ENCODE assay signal across 12 cellular contexts in genomic region chr9:93666279-93666784, GRCh38.
"Had no signal": no experiment of that assay in that cellular context is flagged by ENCODE, and none has a peak within 500 bp of the region (broad histone marks: within the 10 kb centered on the region; RNA-seq: fewer than 3 reads in every experiment).

No MANE protein-coding gene starts in this region.

- ATAC-seq: right cardiac atrium; stimulated activated effector memory CD8-positive, alpha-beta T cell treated with anti-CD3 and anti-CD28 coated beads, Interleukin-12 subunit alpha, Interleukin-12 subunit beta, amount 100 ng/mL, for 72 hours had no signal

- H3K4me1 ChIP-seq: esophagus muscularis mucosa, SJSA1, thyroid gland had no signal

- DNase-seq: activated CD4-positive, alpha-beta T cell treated with anti-CD3 and anti-CD28 coated beads, Interleukin-2, amount 50 U/mL, for 1 hour; amniotic stem cell; brain microvascular endothelial cell; cerebellar nuclear complex; T1000 had no signal

- H3K4me3 ChIP-seq: esophagus muscularis mucosa, SJSA1, smooth muscle cell, thyroid gland had no signal

- H3K9me3 ChIP-seq: esophagus muscularis mucosa, SJSA1, thyroid gland had no signal

- H3K4me1 Mint-ChIP-seq: activated naive CD4-positive, alpha-beta T cell treated with anti-CD3 and anti-CD28 coated beads, Interleukin-2, amount 50 U/mL, for 24 hours had no signal

- H3K36me3 ChIP-seq: brain microvascular endothelial cell had no signal

- H3K27ac Mint-ChIP-seq: activated naive CD4-positive, alpha-beta T cell treated with anti-CD3 and anti-CD28 coated beads, Interleukin-2, amount 50 U/mL, for 24 hours had no signal

- H3K27ac ChIP-seq: brain microvascular endothelial cell, esophagus muscularis mucosa, SJSA1, thyroid gland had no signal

- H3K4me3 Mint-ChIP-seq: activated naive CD4-positive, alpha-beta T cell treated with anti-CD3 and anti-CD28 coated beads, Interleukin-2, amount 50 U/mL, for 24 hours; stimulated activated effector memory CD8-positive, alpha-beta T cell treated with anti-CD3 and anti-CD28 coated beads, Interleukin-12 subunit alpha, Interleukin-12 subunit beta, amount 100 ng/mL, for 72 hours had no signal

- H3K27me3 ChIP-seq: brain microvascular endothelial cell, esophagus muscularis mucosa, SJSA1, thyroid gland had no signal

- H3K27me3 Mint-ChIP-seq: activated naive CD4-positive, alpha-beta T cell treated with anti-CD3 and anti-CD28 coated beads, Interleukin-2, amount 50 U/mL, for 24 hours had no signal

- H3K9me3 Mint-ChIP-seq: activated naive CD4-positive, alpha-beta T cell treated with anti-CD3 and anti-CD28 coated beads, Interleukin-2, amount 50 U/mL, for 24 hours; stimulated activated effector memory CD8-positive, alpha-beta T cell treated with anti-CD3 and anti-CD28 coated beads, Interleukin-12 subunit alpha, Interleukin-12 subunit beta, amount 100 ng/mL, for 72 hours had no signal
